In genomic region chr4:40547446-40548132, GRCh38 we compare ENCODE assay signal across 22 cellular contexts.
DNase-seq lines count a peak whose midpoint lies in the region; ATAC-seq and FAIRE-seq lines count a peak whose summit lies in the region.
"Had no signal": no experiment of that assay in that cellular context is flagged by ENCODE, and none has a peak within 500 bp of the region (broad histone marks: within the 10 kb centered on the region; RNA-seq: fewer than 3 reads in every experiment).

No MANE protein-coding gene starts in this region.

- H3K4me1 ChIP-seq in muscle layer of duodenum (ENCODE audit: control insufficient read depth in 1 of 2, insufficient read depth in 2 of 2, low read length in 2 of 2), result no peaks in the 10 kb centered on the region
- H3K4me1 ChIP-seq: SJSA1 had no signal

- peak; percentile 83 for FAIRE-seq in urothelium cell line (lab: Jason Lieb, UNC)
- FAIRE-seq: G401.6, GM12892 had no signal

- no peaks in the 10 kb centered on the region for H3K27me3 ChIP-seq in muscle layer of duodenum (ENCODE audit: low read depth, low read length)
- H3K27me3 ChIP-seq: SJSA1 had no signal

- H3K9me3 ChIP-seq in muscle layer of duodenum (ENCODE audit: control insufficient read depth in 1 of 2, low read length in 2 of 2), result no peaks in the 10 kb centered on the region
- H3K9me3 ChIP-seq: SJSA1 had no signal

- no peaks in the 10 kb centered on the region for H3K36me3 ChIP-seq in muscle layer of duodenum (ENCODE audit: control insufficient read depth in 1 of 2, insufficient read depth in 2 of 2, low read length in 2 of 2)
- H3K36me3 ChIP-seq: SJSA1 had no signal

- peak; percentile 8 for DNase-seq in NCI-H748 (lab: John Stamatoyannopoulos, UW; ENCODE audit: unreplicated experiment)
- no peak for DNase-seq in NCI-H748 treated with DMSO at 0.1 percent for 48 hours (lab: John Stamatoyannopoulos, UW)
- DNase-seq in amniotic epithelial cell (ENCODE audit: low read depth), result peak; percentile 62
- no peak for DNase-seq in urothelium cell line (ENCODE audit: low spot score)
- DNase-seq in kidney glomerular epithelial cell (lab: John Stamatoyannopoulos, UW), result no peak
- no peak for DNase-seq in NCI-H2171 treated with DMSO at 0.1 percent for 48 hours (lab: John Stamatoyannopoulos, UW)
- DNase-seq: activated CD4-positive, alpha-beta T cell treated with anti-CD3 and anti-CD28 coated beads, Interleukin-2, amount 10 ng/mL, durations not matched to agents 7 days and 5 days; activated T-cell treated with anti-CD3 and anti-CD28 coated beads for 4 hours; CD4-positive, alpha-beta memory T cell; effector memory CD8-positive, alpha-beta T cell; HCEC 1CT; KBM-7; left colon; naive B cell; NCI-H1092 treated with DMSO at 0.1 percent for 48 hours; right cardiac atrium; stimulated activated CD4-positive, alpha-beta T cell treated with anti-CD3 and anti-CD28 coated beads, Interleukin-2, amount 100 ng/mL, for 48 hours had no signal

- no peak for ATAC-seq in GM21723 (IDR thresholded peaks at IDR 0.05; ENCODE audit: unreplicated experiment)
- ATAC-seq: effector memory CD8-positive, alpha-beta T cell; right cardiac atrium had no signal

- no peak overlapping the region for H3K4me3 ChIP-seq in muscle layer of duodenum (ENCODE audit: low read depth in 1 of 2, low read length in 2 of 2)
- H3K4me3 ChIP-seq: SJSA1 had no signal

- H3K27ac ChIP-seq in muscle layer of duodenum (ENCODE audit: low read length), result peak overlapping the region; percentile 47
- H3K27ac ChIP-seq: SJSA1 had no signal

Comparison
In these comparisons a context has a peak if more than half of its experiments do, and no peak if none do; other contexts are left out.
1. DNase-seq: peak in NCI-H748 (single experiment) and amniotic epithelial cell (single experiment); none in NCI-H748 treated with DMSO at 0.1 percent for 48 hours (single experiment), urothelium cell line (single experiment), kidney glomerular epithelial cell (single experiment) and NCI-H2171 treated with DMSO at 0.1 percent for 48 hours (single experiment).